9 cellular contexts compared by ENCODE assay signal in genomic region chr12:47870175-47870781, GRCh38. TPM values are rescaled to one million over a fixed set of nuclear protein-coding genes. Genes with fewer than 3 reads are reported as not detected.
DNase-seq lines count a peak whose midpoint lies in the region; ATAC-seq, FAIRE-seq and TF ChIP-seq lines count a peak whose summit lies in the region.
"Had no signal": no experiment of that assay in that cellular context is flagged by ENCODE, and none has a peak within 500 bp of the region (broad histone marks: within the 10 kb centered on the region; RNA-seq: fewer than 3 reads in every experiment).

No MANE protein-coding gene starts in this region.

- H3K9me3 ChIP-seq in endothelial cell of umbilical vein (replicated peaks; ENCODE audit: control insufficient read depth, insufficient read depth, low read length) (no peaks in the 10 kb centered on the region), neural progenitor cell (ENCODE audit: low read depth) (no peaks in the 10 kb centered on the region)

- DNase-seq in A172 (ENCODE audit: low spot score): peak; percentile 18
- no peak for DNase-seq in GM13976 (ENCODE audit: low spot score)
- DNase-seq in NCI-H226: peak; percentile 15
- no peak for DNase-seq in endothelial cell of umbilical vein (ENCODE audit: low read depth, low spot score)
- DNase-seq in neural progenitor cell (ENCODE audit: low spot score): peak; percentile 77
- DNase-seq in KG1 (lab: John Stamatoyannopoulos, UW): no peak
- DNase-seq in midbrain (lab: John Stamatoyannopoulos, UW): no peak

- H3K79me2 ChIP-seq in endothelial cell of umbilical vein (ENCODE audit: control insufficient read depth, insufficient read depth, low read length) (no peaks in the 10 kb centered on the region), neural progenitor cell (ENCODE audit: low read depth) (no peaks in the 10 kb centered on the region)

- no peaks in the 10 kb centered on the region for H3K4me1 Mint-ChIP-seq in neural progenitor cell

- no peaks in the 10 kb centered on the region for H3K9me3 Mint-ChIP-seq in neural progenitor cell

- no peaks in the 10 kb centered on the region for H3K27me3 ChIP-seq in endothelial cell of umbilical vein (ENCODE audit: control insufficient read depth in 2 of 2, insufficient read depth in 2 of 2, low read length in 2 of 2)
- H3K27me3 ChIP-seq in neural progenitor cell: no peaks in the 10 kb centered on the region

- ATAC-seq in GM19395 (IDR thresholded peaks at IDR 0.05; ENCODE audit: unreplicated experiment): no peak

- H3K4me3 Mint-ChIP-seq in neural progenitor cell: no peak overlapping the region

- no peaks in the 10 kb centered on the region for H4K20me1 ChIP-seq in endothelial cell of umbilical vein (replicated peaks; ENCODE audit: control insufficient read depth, extremely low read depth, insufficient read depth, low read length)
- no peaks in the 10 kb centered on the region for H4K20me1 ChIP-seq in neural progenitor cell (ENCODE audit: low read depth)

- H2AFZ ChIP-seq in endothelial cell of umbilical vein (ENCODE audit: low read depth, low read length) (no peak overlapping the region), neural progenitor cell (replicated peaks) (peak overlapping the region; percentile 92)

- H3K4me3 ChIP-seq in endothelial cell of umbilical vein (replicated peaks in 1 of 3; ENCODE audit: insufficient read depth in 1 of 3, low read depth in 1 of 3, low read length in 3 of 3) (no peak overlapping the region), neural progenitor cell (no peak overlapping the region)

- intact Hi-C loops in endothelial cell of umbilical vein (cut with micrococcal nuclease): loop anchor here (1.0 kb wide), 1 partner anchor 79 kb away; no protein-coding TSS in a partner anchor

- CTCF ChIA-PET in endothelial cell of umbilical vein (lab: Charles Lee): interaction anchor here (1.2 to 3.1 kb wide), 3 partner anchors 10 to 79 kb away, joined by 3 to 13 read pairs (median 5); no protein-coding TSS in a partner anchor

- H3K4me1 ChIP-seq in endothelial cell of umbilical vein (ENCODE audit: control insufficient read depth, extremely low read depth, insufficient read depth, low read length) (peaks cover 6% of the 10 kb centered on the region), neural progenitor cell (no peaks in the 10 kb centered on the region)

- peaks cover 2% of the 10 kb centered on the region for H3K27me3 Mint-ChIP-seq in neural progenitor cell (ENCODE audit: insufficient read depth, low read depth)

- peak; percentile 22 for TF ChIP-seq CTCF in GM13976 (IDR thresholded peaks at IDR 0.05; ENCODE audit: borderline replicate concordance, control extremely low read depth, extremely low read depth, insufficient read depth, missing control alignments)
- peak; percentile 11 to 41 for TF ChIP-seq CTCF in endothelial cell of umbilical vein (IDR thresholded peaks at IDR 0.05; ENCODE audit: extremely low read depth in 1 of 2, insufficient read depth in 1 of 2, low read depth in 1 of 2, low read length in 2 of 2)
- peak; percentile 64 for TF ChIP-seq CTCF in neural progenitor cell (IDR thresholded peaks at IDR 0.05)

- POLR2A ChIA-PET in endothelial cell of umbilical vein (lab: Charles Lee): no interaction called here

- H3K27ac Mint-ChIP-seq in neural progenitor cell: no peak overlapping the region

- H3K27ac ChIP-seq in endothelial cell of umbilical vein (ENCODE audit: insufficient read depth, low read depth, low read length): no peak overlapping the region
- no peak overlapping the region for H3K27ac ChIP-seq in neural progenitor cell

- dilution Hi-C loops in endothelial cell of umbilical vein (cut with MboI; ENCODE audit: extremely low pct_ligation_motif_present, low sequenced_read_pairs): no loop called here

- BruUV-seq in endothelial cell of umbilical vein (replicated peaks; lab: Mats Ljungman, UMichigan): no TSS peak

- H3F3A ChIP-seq in neural progenitor cell (ENCODE audit: low read depth): no peaks in the 10 kb centered on the region

- TF ChIP-seq POLR2A in endothelial cell of umbilical vein (IDR thresholded peaks at IDR 0.05; ENCODE audit: low read depth, low read length): no peak

- no peak overlapping the region for H3K4me2 ChIP-seq in endothelial cell of umbilical vein (ENCODE audit: insufficient read depth, low read length)
- H3K4me2 ChIP-seq in neural progenitor cell: no peak overlapping the region

- no peak overlapping the region for H3K9ac ChIP-seq in endothelial cell of umbilical vein (replicated peaks; ENCODE audit: extremely low read depth, insufficient read depth, low read length)
- H3K9ac ChIP-seq in neural progenitor cell: no peak overlapping the region

- FAIRE-seq in endothelial cell of umbilical vein (lab: Jason Lieb, UNC): no peak

- H3K36me3 Mint-ChIP-seq in neural progenitor cell: no peaks in the 10 kb centered on the region

- H3K9me1 ChIP-seq in endothelial cell of umbilical vein (replicated peaks; ENCODE audit: control insufficient read depth, extremely low read depth, insufficient read depth, low read length): no peaks in the 10 kb centered on the region

- H3K36me3 ChIP-seq in endothelial cell of umbilical vein (ENCODE audit: control insufficient read depth in 2 of 2, extremely low read depth in 1 of 2, insufficient read depth in 2 of 2, low read length in 2 of 2): no peaks in the 10 kb centered on the region
- H3K36me3 ChIP-seq in neural progenitor cell: no peaks in the 10 kb centered on the region

- in situ Hi-C loops in GM13976 (cut with MboI; ENCODE audit: low sequenced_read_pairs, unreplicated experiment): no loop called here

TF ChIP-seq in endothelial cell of umbilical vein, 7 proteins besides CTCF, POLR2A, EP300 and RAD21:
- TF ChIP-seq FOS (IDR thresholded peaks at IDR 0.05; ENCODE audit: borderline replicate concordance, insufficient read depth, low read length) (no peak), EZH2 (IDR thresholded peaks at IDR 0.05; ENCODE audit: borderline replicate concordance, low read depth, low read length, severe bottlenecking) (no peak), POLR2AphosphoS5 (IDR thresholded peaks at IDR 0.05; ENCODE audit: insufficient read depth, low read depth, low read length) (no peak), MAX (IDR thresholded peaks at IDR 0.05; ENCODE audit: insufficient read depth, insufficient read length) (no peak), MYC (IDR thresholded peaks at IDR 0.05; ENCODE audit: low read depth, low read length) (no peak), GATA2 (IDR thresholded peaks at IDR 0.05; ENCODE audit: insufficient read depth, insufficient read length, low read depth, low read length) (no peak), JUN (IDR thresholded peaks at IDR 0.05; ENCODE audit: borderline replicate concordance, insufficient read depth, insufficient read length, low read depth) (no peak)

RNA-seq across cellular contexts. Expression of gene VDR, which starts 34.5 kb away (rescaled TPM):
- 2.5 and 3.3 TPM in 2 replicates for total RNA-seq in A172 (2014; rRNA removed; shearing (Covaris generic))
- total RNA-seq in endothelial cell of umbilical vein (0.48 and 0.73 TPM in 2 replicates), neural progenitor cell (ENCODE audit: low replicate concordance) (0.09 TPM in 1 of 2 replicates, not detected in the other)
- polyA plus RNA-seq in endothelial cell of umbilical vein: 0.81 and 0.91 TPM in 2 replicates
- 0.72 and 0.88 TPM in 2 replicates for polyA plus RNA-seq in endothelial cell of umbilical vein (2011; cell fraction: cytosol; rRNA removed)
- polyA plus RNA-seq in endothelial cell of umbilical vein (2011; cell fraction: nucleus; rRNA removed): 0.41 and 0.46 TPM in 2 replicates
- polyA plus RNA-seq in endothelial cell of umbilical vein (2012): 0.80 and 1.2 TPM in 2 replicates
- polyA minus RNA-seq in endothelial cell of umbilical vein: 1.3 and 2.8 TPM in 2 replicates
- polyA minus RNA-seq in endothelial cell of umbilical vein (2011; cell fraction: cytosol; rRNA and poly(A)+ RNA removed): 4.9 TPM
- polyA minus RNA-seq in endothelial cell of umbilical vein (2011; cell fraction: nucleus; rRNA and poly(A)+ RNA removed): 0.43 and 0.77 TPM in 2 replicates
- total RNA-seq: temporal lobe had no signal

RNA-seq across cellular contexts. Expression of gene HDAC7, which starts 50.6 kb away (rescaled TPM):
- 24.4 and 29.4 TPM in 2 replicates for total RNA-seq in A172 (2014; rRNA removed; shearing (Covaris generic))
- total RNA-seq in endothelial cell of umbilical vein: 249 and 252 TPM in 2 replicates
- 119 and 122 TPM in 2 replicates for polyA plus RNA-seq in endothelial cell of umbilical vein
- polyA plus RNA-seq in endothelial cell of umbilical vein (2011; cell fraction: cytosol; rRNA removed): 101 and 125 TPM in 2 replicates
- polyA plus RNA-seq in endothelial cell of umbilical vein (2011; cell fraction: nucleus; rRNA removed): 462 and 531 TPM in 2 replicates
- polyA plus RNA-seq in endothelial cell of umbilical vein (2012): 105 and 119 TPM in 2 replicates
- polyA minus RNA-seq in endothelial cell of umbilical vein: 81.4 and 95.8 TPM in 2 replicates
- polyA minus RNA-seq in endothelial cell of umbilical vein (2011; cell fraction: cytosol; rRNA and poly(A)+ RNA removed): 25.6 TPM
- polyA minus RNA-seq in endothelial cell of umbilical vein (2011; cell fraction: nucleus; rRNA and poly(A)+ RNA removed): 127 and 192 TPM in 2 replicates
- 7.2 and 14.2 TPM in 2 replicates for total RNA-seq in neural progenitor cell (ENCODE audit: low replicate concordance)

Comparison
In these comparisons a context has a peak if more than half of its experiments do, and no peak if none do; other contexts are left out.
1. DNase-seq: peak in A172 (single experiment), NCI-H226 (single experiment) and neural progenitor cell (single experiment); none in GM13976 (single experiment), endothelial cell of umbilical vein (single experiment), KG1 (single experiment) and midbrain (single experiment).
2. Peak in every context shown above with its lines, with median percentiles within 50 percentile points of each other: CTCF ChIP-seq.